1 cellular context compared by ENCODE assay signal in the genomic region with DNA sequence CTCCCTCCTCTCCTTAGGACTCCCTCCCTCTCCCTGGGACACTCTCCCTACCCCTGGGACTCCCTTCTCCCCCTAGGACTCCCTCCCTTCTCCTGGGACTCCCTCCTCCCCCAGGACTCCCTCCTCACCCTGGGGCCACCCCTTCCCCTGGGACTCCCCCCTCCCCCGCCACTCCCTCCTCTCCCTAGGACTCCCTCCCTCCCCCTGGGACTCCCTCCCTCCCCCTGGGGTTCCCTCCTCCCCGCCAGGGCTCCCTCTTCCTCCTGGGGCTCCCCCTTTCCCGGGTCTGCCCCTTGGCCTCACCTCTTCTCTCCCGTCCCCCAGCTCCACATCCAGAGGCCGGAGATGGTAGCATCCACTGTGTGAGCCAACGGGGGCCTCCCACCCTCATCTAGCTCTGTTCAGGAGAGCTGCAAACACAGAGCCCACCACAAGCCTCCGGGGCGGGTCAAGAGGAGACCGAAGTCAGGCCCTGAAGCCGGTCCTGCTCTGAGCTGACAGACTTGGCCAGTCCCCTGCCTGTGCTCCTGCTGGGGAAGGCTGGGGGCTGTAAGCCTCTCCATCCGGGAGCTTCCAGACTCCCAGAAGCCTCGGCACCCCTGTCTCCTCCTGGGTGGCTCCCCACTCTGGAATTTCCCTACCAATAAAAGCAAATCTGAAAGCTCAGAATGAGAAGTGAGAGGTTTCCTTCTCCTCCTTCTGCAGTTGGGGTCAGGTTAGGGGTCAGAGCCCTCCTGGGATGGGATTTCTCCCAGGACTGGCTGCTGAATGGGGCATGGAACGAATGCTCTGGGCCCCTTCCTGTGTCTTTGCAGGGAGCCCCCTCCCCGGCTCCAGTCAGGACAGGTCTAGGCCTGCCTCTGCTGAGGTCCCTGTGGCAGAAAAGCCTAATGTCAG.
TF ChIP-seq lines count a peak whose summit lies in the region.

No MANE protein-coding gene starts in this region.

TF ChIP-seq in HepG2, 621 proteins besides CTCF, POLR2A, EP300 and RAD21:
- TF ChIP-seq, protein P1, sequence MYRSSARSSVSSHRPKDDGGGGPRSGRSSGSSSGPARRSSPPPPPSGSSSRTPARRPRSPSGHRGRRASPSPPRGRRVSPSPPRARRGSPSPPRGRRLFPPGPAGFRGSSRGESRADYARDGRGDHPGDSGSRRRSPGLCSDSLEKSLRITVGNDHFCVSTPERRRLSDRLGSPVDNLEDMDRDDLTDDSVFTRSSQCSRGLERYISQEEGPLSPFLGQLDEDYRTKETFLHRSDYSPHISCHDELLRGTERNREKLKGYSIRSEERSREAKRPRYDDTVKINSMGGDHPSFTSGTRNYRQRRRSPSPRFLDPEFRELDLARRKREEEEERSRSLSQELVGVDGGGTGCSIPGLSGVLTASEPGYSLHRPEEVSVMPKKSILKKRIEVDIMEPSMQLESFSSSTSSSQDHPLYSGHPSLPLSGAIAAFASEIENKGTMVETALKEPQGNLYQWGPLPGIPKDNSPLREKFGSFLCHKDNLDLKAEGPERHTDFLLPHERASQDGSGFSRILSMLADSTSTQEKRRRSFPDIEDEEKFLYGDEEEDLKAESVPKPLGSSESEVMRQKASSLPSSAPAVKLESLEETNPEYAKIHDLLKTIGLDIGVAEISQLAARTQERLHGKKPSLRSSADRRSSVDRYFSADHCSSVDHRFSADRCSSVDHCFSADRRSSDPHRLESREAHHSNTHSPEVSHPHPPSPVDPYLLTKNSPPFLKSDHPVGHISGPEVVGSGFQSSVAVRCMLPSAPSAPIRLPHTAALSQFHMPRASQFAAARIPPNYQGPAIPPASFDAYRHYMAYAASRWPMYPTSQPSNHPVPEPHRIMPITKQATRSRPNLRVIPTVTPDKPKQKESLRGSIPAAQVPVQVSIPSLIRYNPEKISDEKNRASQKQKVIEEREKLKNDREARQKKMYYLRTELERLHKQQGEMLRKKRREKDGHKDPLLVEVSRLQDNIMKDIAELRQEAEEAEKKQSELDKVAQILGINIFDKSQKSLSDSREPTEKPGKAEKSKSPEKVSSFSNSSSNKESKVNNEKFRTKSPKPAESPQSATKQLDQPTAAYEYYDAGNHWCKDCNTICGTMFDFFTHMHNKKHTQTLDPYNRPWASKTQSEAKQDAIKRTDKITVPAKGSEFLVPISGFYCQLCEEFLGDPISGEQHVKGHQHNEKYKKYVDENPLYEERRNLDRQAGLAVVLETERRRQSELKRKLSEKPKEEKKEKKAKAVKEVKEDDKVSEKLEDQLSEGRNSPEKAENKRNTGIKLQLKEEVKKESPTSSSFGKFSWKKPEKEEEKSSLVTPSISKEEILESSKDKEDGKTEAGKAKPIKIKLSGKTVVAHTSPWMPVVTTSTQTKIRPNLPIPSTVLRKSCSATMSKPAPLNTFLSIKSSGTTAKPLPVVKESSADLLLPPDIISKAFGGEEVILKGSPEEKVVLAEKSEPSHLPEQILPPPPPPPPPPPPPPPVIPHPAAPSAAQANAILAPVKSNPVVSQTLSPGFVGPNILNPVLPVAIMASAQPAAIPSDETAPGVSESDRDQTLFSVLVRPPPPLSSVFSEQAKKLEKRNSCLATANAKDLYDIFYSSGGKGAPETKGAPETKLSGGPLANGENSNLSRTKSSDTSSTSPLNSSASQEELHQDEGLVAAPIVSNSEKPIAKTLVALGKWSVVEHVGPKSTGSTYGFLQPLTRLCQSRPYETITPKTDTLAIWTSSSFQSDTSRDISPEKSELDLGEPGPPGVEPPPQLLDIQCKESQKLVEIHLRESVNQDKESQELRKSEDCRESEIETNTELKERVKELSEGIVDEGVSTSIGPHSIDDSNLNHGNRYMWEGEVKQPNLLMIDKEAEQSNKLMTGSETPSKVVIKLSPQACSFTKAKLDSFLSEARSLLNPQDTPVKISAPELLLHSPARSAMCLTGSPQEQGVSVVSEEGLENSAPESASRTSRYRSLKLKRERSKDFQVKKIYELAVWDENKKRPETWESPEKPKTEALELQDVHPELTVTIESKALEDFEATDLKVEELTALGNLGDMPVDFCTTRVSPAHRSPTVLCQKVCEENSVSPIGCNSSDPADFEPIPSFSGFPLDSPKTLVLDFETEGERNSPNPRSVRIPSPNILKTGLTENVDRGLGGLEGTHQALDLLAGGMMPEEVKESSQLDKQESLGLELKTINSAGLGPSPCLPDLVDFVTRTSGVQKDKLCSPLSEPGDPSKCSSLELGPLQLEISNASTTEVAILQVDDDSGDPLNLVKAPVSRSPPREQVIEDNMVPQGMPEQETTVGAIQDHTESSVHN (CRISPR knock-in tag; IDR thresholded peaks at IDR 0.05): no peak
- TF ChIP-seq ZNF124 (CRISPR knock-in tag; IDR thresholded peaks at IDR 0.05) (no peak), CERS6 (CRISPR knock-in tag; IDR thresholded peaks at IDR 0.05) (no peak), ZFX (CRISPR knock-in tag; IDR thresholded peaks at IDR 0.05; ENCODE audit: low read depth) (no peak), PBX3 (CRISPR knock-in tag; IDR thresholded peaks at IDR 0.05; ENCODE audit: borderline replicate concordance) (no peak), RFX3 (CRISPR knock-in tag; IDR thresholded peaks at IDR 0.05) (no peak), POLR2AphosphoS2 (IDR thresholded peaks at IDR 0.05; ENCODE audit: low read depth, low read length) (no peak), SP5 (CRISPR knock-in tag; IDR thresholded peaks at IDR 0.05; ENCODE audit: borderline replicate concordance, low read depth) (no peak), SRY (CRISPR knock-in tag; IDR thresholded peaks at IDR 0.05) (no peak), DBP (CRISPR knock-in tag; IDR thresholded peaks at IDR 0.05; ENCODE audit: not compliant biosample characterization) (no peak), ZNF501 (CRISPR knock-in tag; IDR thresholded peaks at IDR 0.05) (no peak)
